1 cellular context compared by ENCODE assay signal in genomic region chr16:27203429-27204231, GRCh38.
TF ChIP-seq lines count a peak whose summit lies in the region.

TSS of gene KDM8 (plus strand) at chr16:27203526. CDS start at chr16:27210124, 6,598 bp downstream.

TF ChIP-seq in GM12878, 131 proteins besides CTCF, POLR2A, EP300 and RAD21 (continued from another document):
- TF ChIP-seq PRDM15 (CRISPR knock-in tag; IDR thresholded peaks at IDR 0.05) (no peak), YBX1 (IDR thresholded peaks at IDR 0.05) (no peak), FOS (IDR thresholded peaks at IDR 0.05; ENCODE audit: borderline replicate concordance, extremely low read depth, insufficient read length) (no peak), ZBTB33 (IDR thresholded peaks at IDR 0.05) (no peak), SP1 (IDR thresholded peaks at IDR 0.05; ENCODE audit: low read depth, low read length) (peak; percentile 74), SIX5 (IDR thresholded peaks at IDR 0.05; ENCODE audit: low read depth, low read length, severe bottlenecking) (peak; percentile 45), SIN3A (IDR thresholded peaks at IDR 0.05; ENCODE audit: low read depth, low read length) (peak; percentile 87; the same call in 1 of the 2 replicates)
TF ChIP-seq in GM12878: peak in this region for 54.
